9 cellular contexts compared by ENCODE assay signal in the genomic region with DNA sequence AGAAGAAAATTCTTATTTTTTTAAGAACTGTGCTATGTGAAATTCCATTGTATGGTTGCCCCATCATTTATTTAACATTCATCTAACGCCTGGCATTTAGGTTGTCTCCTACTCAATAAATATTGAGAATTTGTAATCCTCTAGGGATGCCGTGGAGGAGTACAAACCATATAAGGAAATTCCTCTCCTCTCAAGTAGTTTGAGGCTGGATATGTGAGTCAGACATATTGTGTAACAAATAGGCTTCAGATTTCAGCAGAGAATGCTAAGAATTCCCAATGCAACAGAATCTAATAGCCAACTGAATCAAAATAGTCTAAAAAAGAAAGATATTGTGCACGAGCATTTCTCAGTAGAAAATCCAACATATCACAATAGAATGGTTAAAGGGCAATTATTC.
DNase-seq lines count a peak whose midpoint lies in the region; ATAC-seq and TF ChIP-seq lines count a peak whose summit lies in the region.
"Had no signal": no experiment of that assay in that cellular context is flagged by ENCODE, and none has a peak within 500 bp of the region (broad histone marks: within the 10 kb centered on the region; RNA-seq: fewer than 3 reads in every experiment).

No MANE protein-coding gene starts in this region.

- DNase-seq in COLO829 (ENCODE audit: low spot score) (peak; percentile 97), NCI-H2029 (lab: John Stamatoyannopoulos, UW) (peak; percentile 78), dedifferentiated amniotic fluid mesenchymal stem cell (ENCODE audit: extremely low spot score) (peak; percentile 94), non-pigmented ciliary epithelial cell (ENCODE audit: low read depth) (peak; percentile 67), nucleus accumbens (lab: John Stamatoyannopoulos, UW) (no peak), GM10248 (ENCODE audit: extremely low spot score) (no peak)
- DNase-seq in activated CD8-positive, alpha-beta memory T cell treated with anti-CD3 and anti-CD28 coated beads, Interleukin-2, amount 10 ng/mL, durations not matched to agents 7 days and 5 days: no peak
- DNase-seq: DND-41 had no signal

- no peak for TF ChIP-seq CTCF in GM10248 (IDR thresholded peaks at IDR 0.05; ENCODE audit: control extremely low read depth, extremely low read depth, low read depth, missing control alignments)

- H3K4me3 Mint-ChIP-seq in activated CD8-positive, alpha-beta memory T cell treated with anti-CD3 and anti-CD28 coated beads, Interleukin-2, amount 10 ng/mL, durations not matched to agents 7 days and 5 days: no peak overlapping the region

- no peak overlapping the region for H3K27ac Mint-ChIP-seq in activated CD8-positive, alpha-beta memory T cell treated with anti-CD3 and anti-CD28 coated beads, Interleukin-2, amount 10 ng/mL, durations not matched to agents 7 days and 5 days

- POLR2A ChIA-PET in GM10248 (lab: Yijun Ruan, JAX): no interaction called here

- H3K27me3 Mint-ChIP-seq in activated CD8-positive, alpha-beta memory T cell treated with anti-CD3 and anti-CD28 coated beads, Interleukin-2, amount 10 ng/mL, durations not matched to agents 7 days and 5 days: no peaks in the 10 kb centered on the region

- no peak for ATAC-seq in activated CD8-positive, alpha-beta memory T cell treated with anti-CD3 and anti-CD28 coated beads, Interleukin-2, amount 10 ng/mL, durations not matched to agents 7 days and 5 days
- ATAC-seq in HG03196 (IDR thresholded peaks at IDR 0.05; ENCODE audit: unreplicated experiment): no peak

- no peaks in the 10 kb centered on the region for H3K9me3 Mint-ChIP-seq in activated CD8-positive, alpha-beta memory T cell treated with anti-CD3 and anti-CD28 coated beads, Interleukin-2, amount 10 ng/mL, durations not matched to agents 7 days and 5 days (ENCODE audit: low read depth)

- H3K36me3 Mint-ChIP-seq in activated CD8-positive, alpha-beta memory T cell treated with anti-CD3 and anti-CD28 coated beads, Interleukin-2, amount 10 ng/mL, durations not matched to agents 7 days and 5 days: no peaks in the 10 kb centered on the region

- CTCF ChIA-PET in activated CD8-positive, alpha-beta memory T cell treated with anti-CD3 and anti-CD28 coated beads, Interleukin-2, amount 10 ng/mL, durations not matched to agents 7 days and 5 days (lab: Charles Lee): no interaction called here
- CTCF ChIA-PET in GM10248 (lab: Yijun Ruan, JAX): no interaction called here

- no peaks in the 10 kb centered on the region for H3K4me1 Mint-ChIP-seq in activated CD8-positive, alpha-beta memory T cell treated with anti-CD3 and anti-CD28 coated beads, Interleukin-2, amount 10 ng/mL, durations not matched to agents 7 days and 5 days

Comparison
In these comparisons a context has a peak if more than half of its experiments do, and no peak if none do; other contexts are left out.
1. DNase-seq: peak in COLO829 (single experiment), NCI-H2029 (single experiment), dedifferentiated amniotic fluid mesenchymal stem cell (single experiment) and non-pigmented ciliary epithelial cell (single experiment); none in activated CD8-positive, alpha-beta memory T cell treated with anti-CD3 and anti-CD28 coated beads, Interleukin-2, amount 10 ng/mL, durations not matched to agents 7 days and 5 days (single experiment), nucleus accumbens (0 of 56) and GM10248 (single experiment).